ENCODE assay signal across 18 cellular contexts in the genomic region with DNA sequence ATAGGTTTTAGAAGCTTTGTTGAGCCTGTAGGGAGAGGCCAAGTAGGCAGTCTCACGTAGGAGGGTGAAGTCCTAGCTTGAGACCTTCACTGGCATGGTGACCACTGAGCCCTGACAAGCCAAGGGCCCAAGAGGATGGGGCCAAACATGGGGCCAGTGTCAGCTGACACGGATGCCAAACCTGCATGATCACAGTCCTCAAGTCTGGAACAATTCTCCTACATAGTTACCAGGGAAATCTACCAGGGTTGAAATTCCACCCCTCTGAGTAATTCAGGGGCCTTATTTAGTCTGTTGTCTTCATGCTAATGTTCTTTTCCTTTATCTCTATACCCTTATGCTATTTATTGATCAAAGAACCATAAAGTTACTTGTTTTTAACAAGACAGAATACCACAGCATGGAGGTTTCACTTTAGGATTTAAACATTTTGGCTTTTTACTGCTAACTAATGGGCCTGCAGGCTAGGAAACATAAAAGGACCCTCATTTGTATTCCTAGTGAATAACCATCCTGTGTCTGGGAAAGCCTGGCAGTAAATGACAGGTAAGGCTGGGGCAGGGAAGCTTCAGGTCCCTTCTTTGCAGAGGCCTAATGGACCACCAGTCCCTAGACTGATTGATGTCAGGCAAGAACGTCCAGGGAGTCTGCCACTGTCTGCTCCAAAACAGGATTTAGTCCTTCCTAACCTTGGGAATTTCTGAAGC.
DNase-seq lines count a peak whose midpoint lies in the region; ATAC-seq and TF ChIP-seq lines count a peak whose summit lies in the region.
"Had no signal": no experiment of that assay in that cellular context is flagged by ENCODE, and none has a peak within 500 bp of the region (broad histone marks: within the 10 kb centered on the region; RNA-seq: fewer than 3 reads in every experiment).

No MANE protein-coding gene starts in this region.

- TF ChIP-seq CTCF in hepatocyte (IDR thresholded peaks at IDR 0.05; ENCODE audit: poor library complexity) (no peak), upper lobe of right lung (IDR thresholded peaks at IDR 0.05) (no peak)

- H3K27me3 ChIP-seq in adipocyte (replicated peaks; ENCODE audit: control insufficient read depth, insufficient read depth, low read length) (no peaks in the 10 kb centered on the region), hepatocyte (no peaks in the 10 kb centered on the region), upper lobe of right lung (no peaks in the 10 kb centered on the region)
- H3K27me3 ChIP-seq: BLaER1, MG63 had no signal

- 68% methylated on average over 3 of the region's 3 CpGs for WGBS in hepatocyte (ENCODE audit: low lambda C conversion rate, missing lambda C conversion rate)

- H3K9me2 ChIP-seq in hepatocyte (replicated peaks; ENCODE audit: insufficient read depth) = no peaks in the 10 kb centered on the region

- DNase-seq in ELF-1 (ENCODE audit: low read depth, low spot score) (peak; percentile 36), adipocyte (ENCODE audit: low read depth) (peak; percentile 36), hepatocyte (ENCODE audit: low spot score) (no peak), renal cortical epithelial cell (ENCODE audit: low read depth) (peak; percentile 74), AML-193 (lab: John Stamatoyannopoulos, UW) (no peak), upper lobe of right lung (no peak)
- DNase-seq: activated CD4-positive, alpha-beta T cell treated with anti-CD3 and anti-CD28 coated beads, Interleukin-2, amount 10 ng/mL, durations not matched to agents 7 days and 5 days; central memory CD4-positive, alpha-beta T cell; H9; MG63; naive thymus-derived CD4-positive, alpha-beta T cell; NCI-H1694; NCI-H446; stimulated activated CD4-positive, alpha-beta T cell treated with anti-CD3 and anti-CD28 coated beads, Interleukin-1b, Interleukin-23, amount 100 ng/mL, for 48 hours had no signal

- H3K4me1 ChIP-seq in adipocyte (ENCODE audit: control insufficient read depth, insufficient read depth, low read length) (peaks cover 66% of the 10 kb centered on the region), hepatocyte (ENCODE audit: insufficient read depth) (no peaks in the 10 kb centered on the region), upper lobe of right lung (peaks cover 23% of the 10 kb centered on the region)

- H3K27ac ChIP-seq in hepatocyte = peak overlapping the region; percentile 1
- H3K27ac ChIP-seq in upper lobe of right lung = no peak overlapping the region
- H3K27ac ChIP-seq: BLaER1 had no signal

- H2AFZ ChIP-seq in hepatocyte = no peak overlapping the region

- H3K4me2 ChIP-seq in hepatocyte = no peak overlapping the region
- H3K4me2 ChIP-seq: BLaER1 had no signal

- no peaks in the 10 kb centered on the region for H4K20me1 ChIP-seq in hepatocyte (ENCODE audit: insufficient read depth, poor library complexity, severe bottlenecking)
- H4K20me1 ChIP-seq: BLaER1 had no signal

- H3K4me3 ChIP-seq in adipocyte (ENCODE audit: low read length) (no peak overlapping the region), hepatocyte (no peak overlapping the region), upper lobe of right lung (no peak overlapping the region)
- H3K4me3 ChIP-seq: BLaER1, MG63 had no signal

- no peaks in the 10 kb centered on the region for H3K79me2 ChIP-seq in hepatocyte

- H3K9ac ChIP-seq in adipocyte (ENCODE audit: low read length) = peak overlapping the region; percentile 2
- H3K9ac ChIP-seq: BLaER1 had no signal

- intact Hi-C loops in upper lobe of right lung (cut with DNase I) = loop anchor here (5.0 kb wide), 1 partner anchor 393 kb away; no protein-coding TSS in a partner anchor

- H3K9me3 ChIP-seq in adipocyte (ENCODE audit: control insufficient read depth, low read length) (no peaks in the 10 kb centered on the region), hepatocyte (ENCODE audit: low read depth) (no peaks in the 10 kb centered on the region), upper lobe of right lung (no peaks in the 10 kb centered on the region)
- H3K9me3 ChIP-seq: BLaER1, MG63 had no signal

- H3K36me3 ChIP-seq in adipocyte (ENCODE audit: control insufficient read depth, insufficient read depth, low read length, severe bottlenecking) (no peaks in the 10 kb centered on the region), hepatocyte (replicated peaks; ENCODE audit: insufficient read depth, low read depth) (no peaks in the 10 kb centered on the region), upper lobe of right lung (no peaks in the 10 kb centered on the region)
- H3K36me3 ChIP-seq: BLaER1, MG63 had no signal

- ATAC-seq in HG03342 (IDR thresholded peaks at IDR 0.05; ENCODE audit: unreplicated experiment) = no peak
- ATAC-seq in upper lobe of right lung = no peak
- ATAC-seq in GM19455 (IDR thresholded peaks at IDR 0.05; ENCODE audit: unreplicated experiment) = no peak
- ATAC-seq: activated naive CD4-positive, alpha-beta T cell treated with anti-CD3 and anti-CD28 coated beads, Interleukin-2, amount 50 U/mL, for 72 hours; naive thymus-derived CD4-positive, alpha-beta T cell had no signal

Comparison
In these comparisons a context has a peak if more than half of its experiments do, and no peak if none do; other contexts are left out.
1. DNase-seq: peak in ELF-1 (single experiment), adipocyte (single experiment) and renal cortical epithelial cell (single experiment); none in hepatocyte (single experiment), AML-193 (0 of 2) and upper lobe of right lung (single experiment).